ENCODE assay signal across 7 cellular contexts in the genomic region with DNA sequence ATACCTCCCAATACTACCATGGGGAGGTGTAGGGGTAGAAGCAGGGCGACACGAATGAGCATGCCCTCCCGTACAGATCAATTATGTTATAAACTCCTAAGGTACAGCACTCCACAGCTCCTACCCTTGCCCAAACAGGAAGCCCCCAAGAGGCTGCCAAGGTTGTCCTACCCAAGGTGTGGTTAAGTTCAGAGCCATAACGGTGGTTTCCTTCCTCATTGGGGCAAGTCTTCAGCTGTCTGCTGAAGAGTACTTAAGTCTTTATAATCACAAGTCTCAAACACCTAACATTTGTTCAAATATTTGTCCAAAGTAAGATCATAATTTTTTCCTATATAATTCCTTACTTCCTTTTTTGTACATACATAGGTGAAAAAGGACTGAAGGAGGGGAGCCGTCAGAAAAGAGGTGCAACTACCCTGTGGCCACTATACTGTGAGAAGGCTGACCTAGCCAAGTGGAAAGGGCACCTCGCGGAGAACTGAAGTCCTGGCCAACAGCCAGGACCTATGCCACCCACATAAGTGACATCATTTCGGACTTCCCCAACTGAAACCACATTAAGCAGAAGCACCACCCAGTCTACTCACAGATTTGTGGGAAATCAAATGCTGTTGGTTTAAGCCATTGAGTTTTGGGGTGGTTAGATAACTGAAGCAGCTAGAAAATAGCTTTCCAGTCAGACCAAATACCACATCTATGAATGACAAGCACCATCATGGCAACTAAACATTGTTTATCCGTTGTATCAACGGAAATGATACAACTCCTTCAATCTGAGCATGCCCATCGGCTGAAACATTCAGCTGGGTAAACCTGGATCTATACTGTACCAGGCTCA.
DNase-seq lines count a peak whose midpoint lies in the region; ATAC-seq lines count a peak whose summit lies in the region.

No MANE protein-coding gene starts in this region.

- H3K9me3 ChIP-seq in KOPT-K1 (ENCODE audit: insufficient read depth, low read length, poor library complexity, severe bottlenecking) = no peaks in the 10 kb centered on the region

- peak overlapping the region; percentile 91 for H3K27ac Mint-ChIP-seq in dendritic cell treated with granulocyte-macrophage colony-stimulating factor and Interleukin-4, amounts not matched to agents 40 ng/mL and 50 ng/mL, for 4 days

- H3K9me3 Mint-ChIP-seq in dendritic cell treated with granulocyte-macrophage colony-stimulating factor and Interleukin-4, amounts not matched to agents 40 ng/mL and 50 ng/mL, for 4 days = no peaks in the 10 kb centered on the region

- peaks cover 1% of the 10 kb centered on the region for H3K27me3 Mint-ChIP-seq in dendritic cell treated with granulocyte-macrophage colony-stimulating factor and Interleukin-4, amounts not matched to agents 40 ng/mL and 50 ng/mL, for 4 days

- H3K36me3 Mint-ChIP-seq in dendritic cell treated with granulocyte-macrophage colony-stimulating factor and Interleukin-4, amounts not matched to agents 40 ng/mL and 50 ng/mL, for 4 days (ENCODE audit: low read depth) = peaks cover 54% of the 10 kb centered on the region

- intact Hi-C loops in dendritic cell treated with granulocyte-macrophage colony-stimulating factor and Interleukin-4, amounts not matched to agents 40 ng/mL and 50 ng/mL, for 4 days (cut with micrococcal nuclease) = loop anchor here (1.0 to 10.0 kb wide), 4 partner anchors 69 to 592 kb away; a partner anchor contains a TSS

- H3K27ac ChIP-seq in KOPT-K1 (ENCODE audit: low read depth, low read length, poor library complexity, severe bottlenecking) = peak overlapping the region; percentile 61

- H3K36me3 ChIP-seq in KOPT-K1 (ENCODE audit: insufficient read depth, low read length) = no peaks in the 10 kb centered on the region

- DNase-seq in activated CD4-positive, CD25-positive, alpha-beta regulatory T cell treated with anti-CD3 and anti-CD28 coated beads, Interleukin-2, amount 50 U/mL, for 72 hours = peak; percentile 63
- peak; percentile 43 for DNase-seq in stimulated activated CD4-positive, alpha-beta T cell treated with anti-CD3 and anti-CD28 coated beads, Interleukin-12 subunit alpha, Interleukin-12 subunit beta, amount 100 ng/mL, for 4 hours
- DNase-seq in NCI-H446 (lab: John Stamatoyannopoulos, UW) (no peak), NCI-H524 (lab: John Stamatoyannopoulos, UW) (no peak)

- H3K4me3 Mint-ChIP-seq in dendritic cell treated with granulocyte-macrophage colony-stimulating factor and Interleukin-4, amounts not matched to agents 40 ng/mL and 50 ng/mL, for 4 days = peak overlapping the region; percentile 50

- ATAC-seq in GM18870 (IDR thresholded peaks at IDR 0.05; ENCODE audit: unreplicated experiment) = peak; percentile 58

- H3K4me1 Mint-ChIP-seq in dendritic cell treated with granulocyte-macrophage colony-stimulating factor and Interleukin-4, amounts not matched to agents 40 ng/mL and 50 ng/mL, for 4 days (ENCODE audit: low read depth) = peaks cover 57% of the 10 kb centered on the region

Comparison
In these comparisons a context has a peak if more than half of its experiments do, and no peak if none do; other contexts are left out.
1. DNase-seq: peak in activated CD4-positive, CD25-positive, alpha-beta regulatory T cell treated with anti-CD3 and anti-CD28 coated beads, Interleukin-2, amount 50 U/mL, for 72 hours (single experiment) and stimulated activated CD4-positive, alpha-beta T cell treated with anti-CD3 and anti-CD28 coated beads, Interleukin-12 subunit alpha, Interleukin-12 subunit beta, amount 100 ng/mL, for 4 hours (single experiment); none in NCI-H446 (0 of 2) and NCI-H524 (0 of 2).